ENCODE assay signal across 14 cellular contexts in the genomic region with DNA sequence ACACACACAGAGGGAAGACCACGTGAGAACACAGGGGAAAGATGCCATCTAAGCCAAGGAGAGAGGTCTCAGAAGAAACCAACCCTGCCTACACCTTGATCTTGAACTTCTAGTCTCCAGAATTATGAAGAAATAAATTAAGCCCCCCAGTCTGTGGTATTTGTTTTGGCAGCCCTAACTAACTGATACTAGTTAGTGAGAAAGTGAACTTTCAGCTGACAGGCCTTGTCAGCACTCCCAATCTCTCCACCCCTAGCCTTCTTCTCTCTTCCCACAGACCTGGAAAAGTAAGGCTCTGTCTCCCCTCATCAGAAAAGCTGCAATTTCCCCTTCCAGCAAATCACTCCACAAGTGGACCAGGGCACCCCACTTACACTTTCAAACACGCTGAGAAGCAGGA.
A peak's percentile ranks its signal among the peaks of the same experiment; 100 is the strongest.
DNase-seq lines count a peak whose midpoint lies in the region; FAIRE-seq and TF ChIP-seq lines count a peak whose summit lies in the region.
"Had no signal": no experiment of that assay in that cellular context is flagged by ENCODE, and none has a peak within 500 bp of the region (broad histone marks: within the 10 kb centered on the region; RNA-seq: fewer than 3 reads in every experiment).

No MANE protein-coding gene starts in this region.

- FAIRE-seq in H1 (lab: Jason Lieb, UNC): no peak
- FAIRE-seq: A549, GM12878 had no signal

- no peak overlapping the region for H2BK5ac ChIP-seq in H1 (ENCODE audit: low read depth, low read length)

- no peak for TF ChIP-seq CTCF in H1 (IDR thresholded peaks at IDR 0.05; ENCODE audit: control extremely low read depth in 1 of 3, insufficient read depth in 1 of 3, low read depth in 1 of 3, low read length in 3 of 3)
- no peak for TF ChIP-seq CTCF in osteocyte (IDR thresholded peaks at IDR 0.05)

- no peaks in the 10 kb centered on the region for H3K36me3 Mint-ChIP-seq in osteocyte (ENCODE audit: unreplicated experiment)
- H3K36me3 Mint-ChIP-seq: CD4-positive, alpha-beta memory T cell had no signal

- no peak overlapping the region for H3K18ac ChIP-seq in H1 (ENCODE audit: extremely low read depth, low read length)

- H3K4me3 ChIP-seq in SJSA1: no peak overlapping the region
- H3K4me3 ChIP-seq in H1 (ENCODE audit: extremely low read depth in 1 of 4, insufficient read depth in 2 of 4, low read depth in 3 of 4, low read length in 4 of 4): no peak overlapping the region; a peak in 1 of 8 replicates
- H3K4me3 ChIP-seq: A549, GM12878, HAP-1 had no signal

- H3K27me3 ChIP-seq in SJSA1 (replicated peaks) (no peaks in the 10 kb centered on the region), H1 (replicated peaks in 1 of 4; ENCODE audit: control insufficient read depth in 3 of 4, extremely low read depth in 1 of 4, insufficient read depth in 3 of 4, low read length in 3 of 4) (no peaks in the 10 kb centered on the region)
- H3K27me3 ChIP-seq: BE2C had no signal

- no peak overlapping the region for H2AFZ ChIP-seq in H1 (ENCODE audit: low read length)

- H4K20me1 ChIP-seq in H1 (replicated peaks in 1 of 2; ENCODE audit: control insufficient read depth in 1 of 2, insufficient read depth in 2 of 2, low read length in 2 of 2): no peaks in the 10 kb centered on the region

- H3K27ac Mint-ChIP-seq in osteocyte (ENCODE audit: unreplicated experiment): no peak overlapping the region
- H3K27ac Mint-ChIP-seq: CD4-positive, alpha-beta memory T cell had no signal

- H3K9ac ChIP-seq in H1 (replicated peaks in 1 of 4; ENCODE audit: extremely low read depth in 1 of 4, low read depth in 3 of 4, low read length in 3 of 4): no peak overlapping the region

- CTCF ChIA-PET in H1 (lab: Charles Lee; ENCODE audit: partially characterized antibody): no interaction called here

- H3K27me3 Mint-ChIP-seq in osteocyte (ENCODE audit: unreplicated experiment): no peaks in the 10 kb centered on the region

- TF ChIP-seq RAD21 in H1 (IDR thresholded peaks at IDR 0.05 in 1 of 2, conservative IDR thresholded peaks at IDR 0.05 in 1 of 2; ENCODE audit: low read depth in 2 of 2, low read length in 2 of 2): no peak

- no peaks in the 10 kb centered on the region for H3K79me1 ChIP-seq in H1 (ENCODE audit: low read depth, low read length)

- POLR2A ChIA-PET in H1 (lab: Charles Lee; ENCODE audit: partially characterized antibody): no interaction called here

- peaks cover 9% of the 10 kb centered on the region for H3K4me1 Mint-ChIP-seq in osteocyte (ENCODE audit: unreplicated experiment)
- H3K4me1 Mint-ChIP-seq: CD4-positive, alpha-beta memory T cell had no signal

- no peak overlapping the region for H3K4me3 Mint-ChIP-seq in osteocyte (ENCODE audit: unreplicated experiment)
- H3K4me3 Mint-ChIP-seq: CD4-positive, alpha-beta memory T cell had no signal

- H3K56ac ChIP-seq in H1 (replicated peaks; ENCODE audit: insufficient read length, low read depth, low read length): no peak overlapping the region

- no peak overlapping the region for H4K91ac ChIP-seq in H1 (replicated peaks; ENCODE audit: insufficient read length, low read length)

- H3K79me2 ChIP-seq in H1 (ENCODE audit: control insufficient read depth in 1 of 2, insufficient read depth in 2 of 2, low read length in 2 of 2): no peaks in the 10 kb centered on the region

- H4K8ac ChIP-seq in H1 (ENCODE audit: extremely low read depth, insufficient read depth, low read length): no peak overlapping the region

- WGBS in H1 (ENCODE audit: extremely low coverage in 1 of 2, insufficient coverage in 1 of 2, insufficient read length in 1 of 2, insufficient replicate concordance in 2 of 2, low coverage in 1 of 2, low lambda C conversion rate in 2 of 2, missing lambda C conversion rate in 1 of 2), 2 experiments: 83% methylated on average over 2 of the region's 2 CpGs; no CpG with 5 or more reads in 1 of the 2 experiments

- TF ChIP-seq EP300 in H1 (IDR thresholded peaks at IDR 0.05; ENCODE audit: borderline replicate concordance in 1 of 2, low read depth in 2 of 2, low read length in 2 of 2): no peak

- H3K4ac ChIP-seq in H1 (replicated peaks; ENCODE audit: insufficient read length, low read depth, low read length): no peak overlapping the region

- no peak overlapping the region for H2BK15ac ChIP-seq in H1 (ENCODE audit: low read length)

- H2AK5ac ChIP-seq in H1 (ENCODE audit: low read depth, low read length): no peak overlapping the region

- no peak overlapping the region for H4K5ac ChIP-seq in H1 (ENCODE audit: insufficient read length, low read depth, low read length)

- DNase-seq in SJSA1 (ENCODE audit: low read depth in 1 of 2, low spot score in 2 of 2) (peak in 1 of 2 experiments; percentile 3), H1 (ENCODE audit: low read depth in 1 of 2, low spot score in 2 of 2) (peak in 1 of 2 experiments; percentile 27), osteocyte (ENCODE audit: extremely low spot score, unreplicated experiment) (peak; percentile 19), NCI-H510A (lab: John Stamatoyannopoulos, UW) (no peak), iPS-NIHi11 (ENCODE audit: low spot score) (no peak), dedifferentiated amniotic fluid mesenchymal stem cell (ENCODE audit: extremely low spot score) (no peak)
- DNase-seq: BE2C; CD4-positive, alpha-beta memory T cell; DMS79; GOT3 had no signal

- H3K27ac ChIP-seq in SJSA1 (peak overlapping the region; percentile 66), H1 (ENCODE audit: low read depth, low read length) (no peak overlapping the region)
- H3K27ac ChIP-seq: A549, C4-2B had no signal

- H3K4me2 ChIP-seq in H1 (ENCODE audit: insufficient read depth in 1 of 2, low read depth in 2 of 2, low read length in 2 of 2): no peak overlapping the region
- H3K4me2 ChIP-seq: A549 had no signal

- H3K36me3 ChIP-seq in SJSA1 (no peaks in the 10 kb centered on the region), H1 (ENCODE audit: control insufficient read depth in 2 of 4, insufficient read depth in 4 of 4, low read length in 3 of 4) (no peaks in the 10 kb centered on the region)
- H3K36me3 ChIP-seq: BE2C, HAP-1 had no signal

- no peaks in the 10 kb centered on the region for H3K9me3 Mint-ChIP-seq in osteocyte (ENCODE audit: unreplicated experiment)
- H3K9me3 Mint-ChIP-seq: CD4-positive, alpha-beta memory T cell had no signal

- TF ChIP-seq POLR2A in H1 (IDR thresholded peaks at IDR 0.05; ENCODE audit: control extremely low read depth in 1 of 2, low read depth in 2 of 2, low read length in 2 of 2): no peak

- 0 out of 2 replicates have a peak overlapping the region, but pooled peaks have one; percentile 48 for H2BK20ac ChIP-seq in H1 (ENCODE audit: low read length)

- H3K23me2 ChIP-seq in H1 (ENCODE audit: low read depth, low read length): no peaks in the 10 kb centered on the region

- H3K9me3 ChIP-seq in SJSA1 (replicated peaks): no peaks in the 10 kb centered on the region
- H3K9me3 ChIP-seq in H1 (ENCODE audit: insufficient read depth in 2 of 2, low read depth in 1 of 2, low read length in 1 of 2): no peaks in the 10 kb centered on the region
- H3K9me3 ChIP-seq: A549, BE2C, HAP-1 had no signal

- no peak overlapping the region for H3K14ac ChIP-seq in H1 (ENCODE audit: insufficient read length)

- H3K23ac ChIP-seq in H1 (ENCODE audit: insufficient read length): no peak overlapping the region

- H3K4me1 ChIP-seq in SJSA1 (replicated peaks): peaks cover 51% of the 10 kb centered on the region
- peaks cover 0 to 2% (median under 1%) of the 10 kb centered on the region in 4 experiments; a peak in 2 of 7 replicates for H3K4me1 ChIP-seq in H1 (replicated peaks in 1 of 4; ENCODE audit: control insufficient read depth in 3 of 4, insufficient read depth in 4 of 4, low read length in 3 of 4)
- H3K4me1 ChIP-seq: BE2C, HAP-1 had no signal

- H2BK12ac ChIP-seq in H1 (ENCODE audit: low read depth, low read length): no peak overlapping the region

- H2BK120ac ChIP-seq in H1 (replicated peaks; ENCODE audit: low read depth, low read length): no peak overlapping the region

TF ChIP-seq in H1, 55 proteins besides CTCF, POLR2A, EP300 and RAD21:
- TF ChIP-seq EZH2 (IDR thresholded peaks at IDR 0.05; ENCODE audit: low read depth, low read length, severe bottlenecking) (no peak), KDM1A (IDR thresholded peaks at IDR 0.05; ENCODE audit: borderline replicate concordance, low read length) (no peak), SP4 (IDR thresholded peaks at IDR 0.05; ENCODE audit: low read length) (no peak), SUZ12 (IDR thresholded peaks at IDR 0.05; ENCODE audit: low read length) (no peak), POU5F1 (IDR thresholded peaks at IDR 0.05; ENCODE audit: low read depth, low read length) (no peak), BRCA1 (IDR thresholded peaks at IDR 0.05; ENCODE audit: low read depth, low read length) (no peak), GABPA (IDR thresholded peaks at IDR 0.05; ENCODE audit: borderline replicate concordance, insufficient read depth, low read length) (no peak), ZNF274 (IDR thresholded peaks at IDR 0.05; ENCODE audit: borderline replicate concordance, extremely low read depth, low read length) (no peak), HDAC6 (IDR thresholded peaks at IDR 0.05; ENCODE audit: low read depth, low read length) (no peak), NANOG (IDR thresholded peaks at IDR 0.05; ENCODE audit: insufficient read depth, low read depth, low read length, poor library complexity, severe bottlenecking) (no peak), EGR1 (IDR thresholded peaks at IDR 0.05; ENCODE audit: borderline replicate concordance, low read depth, low read length) (no peak), JUND (IDR thresholded peaks at IDR 0.05; ENCODE audit: low read length) (no peak), RBBP5 (IDR thresholded peaks at IDR 0.05; ENCODE audit: borderline replicate concordance, low read depth, low read length) (no peak)
- TF ChIP-seq, protein P1, sequence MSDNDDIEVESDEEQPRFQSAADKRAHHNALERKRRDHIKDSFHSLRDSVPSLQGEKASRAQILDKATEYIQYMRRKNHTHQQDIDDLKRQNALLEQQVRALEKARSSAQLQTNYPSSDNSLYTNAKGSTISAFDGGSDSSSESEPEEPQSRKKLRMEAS (IDR thresholded peaks at IDR 0.05): no peak
